Comparison of ENCODE assay signal across 8 cellular contexts in the genomic region with DNA sequence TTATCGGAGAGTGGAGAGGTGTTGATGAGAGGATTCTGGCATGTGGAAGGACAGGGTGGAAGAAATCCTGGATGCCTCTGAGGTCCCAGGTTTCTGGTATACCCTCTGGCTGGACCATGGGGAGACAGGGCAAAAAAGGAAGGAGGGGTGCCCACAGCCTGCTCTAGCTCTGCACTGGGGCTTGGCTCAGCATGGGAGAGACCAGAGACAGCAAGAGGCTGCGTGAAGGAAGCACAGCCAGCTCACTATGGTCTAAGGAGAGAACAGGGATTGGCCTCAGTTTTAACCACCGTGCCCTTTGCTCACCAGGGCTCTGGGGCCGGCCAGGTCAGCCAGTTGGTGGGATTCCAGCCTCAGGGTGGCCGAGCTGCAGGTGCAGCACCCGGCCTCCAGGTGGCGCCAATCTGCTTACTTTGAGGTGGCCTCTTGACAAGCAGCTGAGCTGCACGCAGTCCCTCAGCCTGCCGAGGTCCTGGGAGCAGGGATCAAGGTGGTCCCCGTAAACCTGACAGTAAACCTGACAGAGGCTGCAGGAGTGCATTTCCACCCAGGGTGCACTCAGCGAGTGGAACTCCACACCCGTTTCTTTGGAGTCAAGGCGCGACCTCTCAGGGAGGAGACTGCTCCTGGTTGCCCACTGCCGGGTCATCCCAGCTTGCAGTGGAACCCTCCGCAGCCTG. TPM values are rescaled to one million over a fixed set of nuclear protein-coding genes. Genes with fewer than 3 reads are reported as not detected.
DNase-seq lines count a peak whose midpoint lies in the region; ATAC-seq and TF ChIP-seq lines count a peak whose summit lies in the region.

No MANE protein-coding gene starts in this region.

- H3K27ac Mint-ChIP-seq in mesothelial cell of epicardium, result no peak overlapping the region

- H3K4me1 Mint-ChIP-seq in mesothelial cell of epicardium, result peaks cover 16% of the 10 kb centered on the region

- peaks cover 8% of the 10 kb centered on the region for H3K4me1 ChIP-seq in effector memory CD4-positive, alpha-beta T cell (ENCODE audit: control insufficient read depth, insufficient read depth, low read length, poor library complexity, severe bottlenecking)

- no peaks in the 10 kb centered on the region for H3K36me3 ChIP-seq in effector memory CD4-positive, alpha-beta T cell (ENCODE audit: control insufficient read depth, insufficient read depth, low read length)

- H3K4me3 Mint-ChIP-seq in mesothelial cell of epicardium, result peak overlapping the region; percentile 84

- H3K9me3 Mint-ChIP-seq in mesothelial cell of epicardium, result no peaks in the 10 kb centered on the region

- ATAC-seq in HG03175 (IDR thresholded peaks at IDR 0.05; ENCODE audit: unreplicated experiment) (peak; percentile 65), HG02763 (IDR thresholded peaks at IDR 0.05; ENCODE audit: unreplicated experiment) (no peak)

- H3K4me3 ChIP-seq in effector memory CD4-positive, alpha-beta T cell (ENCODE audit: insufficient read depth, low read depth, low read length, poor library complexity, severe bottlenecking), result no peak overlapping the region

- TF ChIP-seq CTCF in mesothelial cell of epicardium (IDR thresholded peaks at IDR 0.05; ENCODE audit: unreplicated experiment), result peak; percentile 96

- no peaks in the 10 kb centered on the region for H3K27me3 Mint-ChIP-seq in mesothelial cell of epicardium (ENCODE audit: low read depth)

- H3K36me3 Mint-ChIP-seq in mesothelial cell of epicardium, result no peaks in the 10 kb centered on the region

- peaks cover 12% of the 10 kb centered on the region for H3K27me3 ChIP-seq in effector memory CD4-positive, alpha-beta T cell (replicated peaks; ENCODE audit: control insufficient read depth, insufficient read depth, low read length, poor library complexity, severe bottlenecking)

- peak; percentile 83 for DNase-seq in GM03348 (ENCODE audit: low spot score)
- DNase-seq in NCI-H82 (lab: John Stamatoyannopoulos, UW), result peak; percentile 75
- DNase-seq in activated CD8-positive, alpha-beta memory T cell treated with anti-CD3 and anti-CD28 coated beads for 1 hour (ENCODE audit: extremely low read depth in 1 of 2, low read depth in 1 of 2), result peak; percentile 20 to 52
- peak; percentile 37 to 58 (median 46) for DNase-seq in effector memory CD4-positive, alpha-beta T cell
- peak; percentile 63 to 87 for DNase-seq in mesothelial cell of epicardium (ENCODE audit: low spot score in 2 of 2, unreplicated experiment in 2 of 2)
- DNase-seq in stimulated activated CD8-positive, alpha-beta memory T cell treated with anti-CD3 and anti-CD28 coated beads, Interleukin-4, amount 100 ng/mL, for 24 hours (ENCODE audit: low read depth), result peak; percentile 58

- H3K27ac ChIP-seq in effector memory CD4-positive, alpha-beta T cell (ENCODE audit: insufficient read depth, low read length, poor library complexity, severe bottlenecking), result no peak overlapping the region

- H3K9me3 ChIP-seq in effector memory CD4-positive, alpha-beta T cell (ENCODE audit: control insufficient read depth, low read length), result no peaks in the 10 kb centered on the region

RNA-seq across cellular contexts. Expression of a gene that starts 25.0 kb away (rescaled TPM):
- total RNA-seq in mesothelial cell of epicardium, result 74.6 to 77.7 TPM (median 77.7 TPM) in 3 replicates
